19 cellular contexts compared by ENCODE assay signal in genomic region chr2:134052173-134052572, GRCh38.
"Had no signal": no experiment of that assay in that cellular context is flagged by ENCODE, and none has a peak within 500 bp of the region (broad histone marks: within the 10 kb centered on the region; RNA-seq: fewer than 3 reads in every experiment).

No MANE protein-coding gene starts in this region.

- DNase-seq: activated CD4-positive, alpha-beta memory T cell treated with anti-CD3 and anti-CD28 coated beads for 36 hours; activated CD4-positive, alpha-beta T cell treated with anti-CD3 and anti-CD28 coated beads, Interleukin-2, amount 10 ng/mL, durations not matched to agents 7 days and 5 days; activated CD4-positive, CD25-positive, alpha-beta regulatory T cell; activated CD8-positive, alpha-beta memory T cell treated with anti-CD3 and anti-CD28 coated beads for 24 hours; activated effector memory CD4-positive, alpha-beta T cell treated with anti-CD3 and anti-CD28 coated beads, Interleukin-2, amount 50 U/mL, for 16 hours; activated naive CD4-positive, alpha-beta T cell treated with Interleukin-2 at 50 U/mL for 16 hours; activated naive CD8-positive, alpha-beta T cell treated with anti-CD3 and anti-CD28 coated beads, Interleukin-2, amount 50 U/mL, for 24 hours; activated T-cell treated with anti-CD3 and anti-CD28 coated beads, Interleukin-2, amount 50 U/mL, for 4 hours; amniotic stem cell; NCI-H1105 treated with DMSO at 0.1 percent for 48 hours; NCI-H1436 treated with DMSO at 0.1 percent for 48 hours; NCI-H187; NCI-H2081; NCI-H2171; NCI-H2227 treated with DMSO at 0.1 percent for 48 hours; NCI-H526 treated with DMSO at 0.1 percent for 48 hours; PC-9; SHP77 treated with DMSO at 0.1 percent for 48 hours had no signal

- H3K27ac ChIP-seq: PC-9 had no signal

- H3K4me3 ChIP-seq: PC-9 had no signal

- ATAC-seq: activated naive CD4-positive, alpha-beta T cell treated with anti-CD3 and anti-CD28 coated beads, Interleukin-2, amount 50 U/mL, for 72 hours; activated naive CD8-positive, alpha-beta T cell treated with anti-CD3 and anti-CD28 coated beads, Interleukin-2, amount 50 U/mL, for 24 hours; activated T-cell treated with anti-CD3 and anti-CD28 coated beads, Interleukin-2, amount 50 U/mL, for 4 hours had no signal
